Comparison of ENCODE assay signal across 8 cellular contexts in genomic region chr1:175191654-175192053, GRCh38.
A peak's percentile ranks its signal among the peaks of the same experiment; 100 is the strongest.
DNase-seq lines count a peak whose midpoint lies in the region; ATAC-seq lines count a peak whose summit lies in the region.

No MANE protein-coding gene starts in this region.

- no peaks in the 10 kb centered on the region for H3K9me3 Mint-ChIP-seq in activated naive CD4-positive, alpha-beta T cell treated with anti-CD3 and anti-CD28 coated beads, Interleukin-2, amount 10 ng/mL, durations not matched to agents 7 days and 5 days

- peak overlapping the region; percentile 55; the same call in 1 of the 2 replicates for H3K4me3 ChIP-seq in iPS-18c (ENCODE audit: insufficient read depth, low read depth, low read length)

- no peaks in the 10 kb centered on the region for H3K27me3 Mint-ChIP-seq in activated naive CD4-positive, alpha-beta T cell treated with anti-CD3 and anti-CD28 coated beads, Interleukin-2, amount 10 ng/mL, durations not matched to agents 7 days and 5 days

- H3K4me1 Mint-ChIP-seq in activated naive CD4-positive, alpha-beta T cell treated with anti-CD3 and anti-CD28 coated beads, Interleukin-2, amount 10 ng/mL, durations not matched to agents 7 days and 5 days = peaks cover 79% of the 10 kb centered on the region

- peaks cover 51% of the 10 kb centered on the region for H3K36me3 Mint-ChIP-seq in activated naive CD4-positive, alpha-beta T cell treated with anti-CD3 and anti-CD28 coated beads, Interleukin-2, amount 10 ng/mL, durations not matched to agents 7 days and 5 days

- ATAC-seq in GM19397 (IDR thresholded peaks at IDR 0.05; ENCODE audit: unreplicated experiment) = no peak

- peak; percentile 35 for DNase-seq in NCI-H82 (lab: John Stamatoyannopoulos, UW)
- DNase-seq in NCI-H82 treated with DMSO at 0.1 percent for 48 hours (lab: John Stamatoyannopoulos, UW; ENCODE audit: unreplicated experiment) = no peak
- peak; percentile 45 for DNase-seq in HPDE6-E6E7 (ENCODE audit: extremely low spot score)
- DNase-seq in activated naive CD4-positive, alpha-beta T cell treated with anti-CD3 and anti-CD28 coated beads, Interleukin-2, amount 10 ng/mL, durations not matched to agents 7 days and 5 days = peak; percentile 60
- peak; percentile 20 for DNase-seq in stimulated activated CD4-positive, alpha-beta T cell treated with anti-CD3 and anti-CD28 coated beads, Interleukin-1b, Interleukin-23, amount 100 ng/mL, for 48 hours
- no peak for DNase-seq in SKM-1 treated with dmso at 0.1 percent for 144 hours (lab: John Stamatoyannopoulos, UW; ENCODE audit: unreplicated experiment)

- peak overlapping the region; percentile 93 for H3K4me3 Mint-ChIP-seq in activated naive CD4-positive, alpha-beta T cell treated with anti-CD3 and anti-CD28 coated beads, Interleukin-2, amount 10 ng/mL, durations not matched to agents 7 days and 5 days

- CTCF ChIA-PET in activated naive CD4-positive, alpha-beta T cell treated with anti-CD3 and anti-CD28 coated beads, Interleukin-2, amount 10 ng/mL, durations not matched to agents 7 days and 5 days (lab: Charles Lee) = interaction anchor here (0.8 to 5.1 kb wide), 7 partner anchors 9 to 127 kb away, joined by 3 to 39 read pairs (median 5); no protein-coding TSS in a partner anchor

- peak overlapping the region; percentile 91 for H3K27ac Mint-ChIP-seq in activated naive CD4-positive, alpha-beta T cell treated with anti-CD3 and anti-CD28 coated beads, Interleukin-2, amount 10 ng/mL, durations not matched to agents 7 days and 5 days

- no peaks in the 10 kb centered on the region for H3K9me3 ChIP-seq in iPS-18c (ENCODE audit: control insufficient read depth, insufficient read depth, low read length)

Comparison
In these comparisons a context has a peak if more than half of its experiments do, and no peak if none do; other contexts are left out.
1. DNase-seq: peak in NCI-H82 (single experiment), HPDE6-E6E7 (single experiment), activated naive CD4-positive, alpha-beta T cell treated with anti-CD3 and anti-CD28 coated beads, Interleukin-2, amount 10 ng/mL, durations not matched to agents 7 days and 5 days (single experiment) and stimulated activated CD4-positive, alpha-beta T cell treated with anti-CD3 and anti-CD28 coated beads, Interleukin-1b, Interleukin-23, amount 100 ng/mL, for 48 hours (single experiment); none in NCI-H82 treated with DMSO at 0.1 percent for 48 hours (single experiment) and SKM-1 treated with dmso at 0.1 percent for 144 hours (single experiment).